ENCODE assay signal across 31 cellular contexts in genomic region chr5:91235194-91235793, GRCh38.
A peak's percentile ranks its signal among the peaks of the same experiment; 100 is the strongest.
DNase-seq lines count a peak whose midpoint lies in the region; ATAC-seq and TF ChIP-seq lines count a peak whose summit lies in the region.
"Had no signal": no experiment of that assay in that cellular context is flagged by ENCODE, and none has a peak within 500 bp of the region (broad histone marks: within the 10 kb centered on the region; RNA-seq: fewer than 3 reads in every experiment).

No MANE protein-coding gene starts in this region.

- no peaks in the 10 kb centered on the region for H3K27me3 Mint-ChIP-seq in MCF 10A (ENCODE audit: insufficient read depth, unreplicated experiment)
- H3K27me3 Mint-ChIP-seq in T-helper 17 cell: peaks cover 8% of the 10 kb centered on the region
- H3K27me3 Mint-ChIP-seq: activated naive CD8-positive, alpha-beta T cell treated with anti-CD3 and anti-CD28 coated beads, Interleukin-2, amount 50 U/mL, for 24 hours had no signal

- H3K4me3 Mint-ChIP-seq in MCF 10A (ENCODE audit: unreplicated experiment): no peak overlapping the region
- no peak overlapping the region for H3K4me3 Mint-ChIP-seq in T-helper 17 cell
- H3K4me3 Mint-ChIP-seq: activated CD4-positive, alpha-beta T cell treated with anti-CD3 and anti-CD28 coated beads for 36 hours; activated naive CD8-positive, alpha-beta T cell treated with anti-CD3 and anti-CD28 coated beads, Interleukin-2, amount 50 U/mL, for 24 hours; CD8-positive, alpha-beta T cell; natural killer cell treated with Interleukin-12 subunit alpha and Interleukin-12 subunit beta and Interleukin-15 and Interleukin-18, amount 100 ng/mL, for 72 hours; stimulated activated effector memory CD8-positive, alpha-beta T cell treated with anti-CD3 and anti-CD28 coated beads, Interleukin-12 subunit alpha, Interleukin-12 subunit beta, amount 100 ng/mL, for 72 hours; T-helper 2 cell treated with Interferon-gamma antibody and Interleukin-4, amounts not matched to agents 5 μg/mL and 100 μg/mL, for 36 hours had no signal

- H3K4me3 ChIP-seq in breast epithelium (no peak overlapping the region), fibroblast of mammary gland (ENCODE audit: control insufficient read depth, low read depth, low read length) (no peak overlapping the region), right lobe of liver (no peak overlapping the region), vagina (no peak overlapping the region)
- H3K4me3 ChIP-seq: body of pancreas, esophagus muscularis mucosa, K562, lower lobe of right lung, PC-9 had no signal

- H3K27me3 ChIP-seq in breast epithelium: no peaks in the 10 kb centered on the region
- H3K27me3 ChIP-seq in right lobe of liver: no peaks in the 10 kb centered on the region
- no peaks in the 10 kb centered on the region for H3K27me3 ChIP-seq in vagina
- H3K27me3 ChIP-seq: body of pancreas, esophagus muscularis mucosa had no signal

- H3K9me3 Mint-ChIP-seq in MCF 10A (ENCODE audit: unreplicated experiment): no peaks in the 10 kb centered on the region
- H3K9me3 Mint-ChIP-seq: activated naive CD8-positive, alpha-beta T cell treated with anti-CD3 and anti-CD28 coated beads, Interleukin-2, amount 50 U/mL, for 24 hours; CD8-positive, alpha-beta T cell; stimulated activated effector memory CD8-positive, alpha-beta T cell treated with anti-CD3 and anti-CD28 coated beads, Interleukin-12 subunit alpha, Interleukin-12 subunit beta, amount 100 ng/mL, for 72 hours had no signal

- no peak overlapping the region for H3K27ac Mint-ChIP-seq in MCF 10A (ENCODE audit: low read depth, unreplicated experiment)
- no peak overlapping the region for H3K27ac Mint-ChIP-seq in T-helper 17 cell
- H3K27ac Mint-ChIP-seq: activated CD4-positive, alpha-beta T cell treated with anti-CD3 and anti-CD28 coated beads for 36 hours; activated naive CD8-positive, alpha-beta T cell treated with anti-CD3 and anti-CD28 coated beads, Interleukin-2, amount 50 U/mL, for 24 hours; CD8-positive, alpha-beta T cell; natural killer cell treated with Interleukin-12 subunit alpha and Interleukin-12 subunit beta and Interleukin-15 and Interleukin-18, amount 100 ng/mL, for 72 hours; T-helper 2 cell treated with Interferon-gamma antibody and Interleukin-4, amounts not matched to agents 5 μg/mL and 100 μg/mL, for 36 hours had no signal

- H3K4me1 ChIP-seq in breast epithelium (no peaks in the 10 kb centered on the region), right lobe of liver (peaks cover 0 to 23% (median 2%) of the 10 kb centered on the region in 4 donors), vagina (peaks cover 8% of the 10 kb centered on the region)

- ATAC-seq in right lobe of liver (peak; percentile 68 to 87 (median 72)), HG03045 (IDR thresholded peaks at IDR 0.05; ENCODE audit: unreplicated experiment) (no peak), T-helper 17 cell (no peak)
- ATAC-seq: activated CD4-positive, alpha-beta T cell treated with anti-CD3 and anti-CD28 coated beads for 36 hours; activated naive CD8-positive, alpha-beta T cell treated with anti-CD3 and anti-CD28 coated beads, Interleukin-2, amount 50 U/mL, for 24 hours; body of pancreas; CD8-positive, alpha-beta T cell; K562; lower lobe of right lung; natural killer cell treated with Interleukin-12 subunit alpha and Interleukin-12 subunit beta and Interleukin-15 and Interleukin-18, amount 100 ng/mL, for 72 hours; stimulated activated effector memory CD8-positive, alpha-beta T cell treated with anti-CD3 and anti-CD28 coated beads, Interleukin-12 subunit alpha, Interleukin-12 subunit beta, amount 100 ng/mL, for 72 hours had no signal

- POLR2A ChIA-PET in MCF 10A (lab: Yijun Ruan, JAX) (interaction anchor here (1.4 kb wide), 1 partner anchor 10 kb away, joined by 4 read pairs; no protein-coding TSS in a partner anchor), GM10248 (lab: Yijun Ruan, JAX) (no interaction called here)

- no peaks in the 10 kb centered on the region for H3K36me3 ChIP-seq in breast epithelium
- H3K36me3 ChIP-seq in right lobe of liver: no peaks in the 10 kb centered on the region
- H3K36me3 ChIP-seq in vagina: no peaks in the 10 kb centered on the region
- H3K36me3 ChIP-seq: esophagus muscularis mucosa, lower lobe of right lung had no signal

- CTCF ChIA-PET in MCF 10A (lab: Yijun Ruan, JAX) (interaction anchor here (0.6 to 1.4 kb wide), 4 partner anchors 9 to 373 kb away, joined by 3 to 7 read pairs (median 4); no protein-coding TSS in a partner anchor), GM10248 (lab: Yijun Ruan, JAX) (interaction anchor here (1.7 kb wide), 1 partner anchor 10 kb away, joined by 3 read pairs; no protein-coding TSS in a partner anchor)

- H3K4me1 Mint-ChIP-seq in MCF 10A (ENCODE audit: insufficient read depth, unreplicated experiment) (no peaks in the 10 kb centered on the region), T-helper 17 cell (no peaks in the 10 kb centered on the region)

- DNase-seq in breast epithelium (ENCODE audit: low spot score in 2 of 2): no peak
- no peak for DNase-seq in MCF 10A (ENCODE audit: unreplicated experiment)
- peak; percentile 31 for DNase-seq in fibroblast of mammary gland (ENCODE audit: low read depth)
- no peak for DNase-seq in right lobe of liver
- no peak for DNase-seq in vagina (ENCODE audit: extremely low spot score in 2 of 2)
- DNase-seq in GM10248 (ENCODE audit: extremely low spot score): no peak
- DNase-seq in T-helper 17 cell: no peak
- DNase-seq: 8988T; activated CD4-positive, alpha-beta T cell treated with anti-CD3 and anti-CD28 coated beads for 36 hours; activated gamma-delta T cell; activated naive CD8-positive, alpha-beta T cell treated with anti-CD3 and anti-CD28 coated beads, Interleukin-2, amount 50 U/mL, for 24 hours; activated T-cell treated with anti-CD3 and anti-CD28 coated beads, Interleukin-2, amount 50 U/mL, for 1 hour; body of pancreas; CD8-positive, alpha-beta T cell; DMS153; effector CD4-positive, alpha-beta T cell; GOT3; lower lobe of right lung; NCI-H2029 treated with DMSO at 0.1 percent for 48 hours; NCI-H526; NK-92 treated with Interleukin-12 subunit alpha and Interleukin-12 subunit beta, amount 100 ng/mL, for 24 hours; PC-9; SHP77; stimulated activated CD4-positive, alpha-beta T cell treated with anti-CD3 and anti-CD28 coated beads, Interleukin-12 subunit alpha, Interleukin-12 subunit beta, amount 100 ng/mL, for 4 hours; stimulated activated CD4-positive, alpha-beta T cell treated with anti-CD3 and anti-CD28 coated beads, Interleukin-4, amount 100 ng/mL, for 24 hours had no signal

- BruUV-seq in MCF 10A (replicated peaks; lab: Mats Ljungman, UMichigan): no TSS peak

- H3K27ac ChIP-seq in breast epithelium (peak overlapping the region; percentile 11 to 60), right lobe of liver (peak overlapping the region in 2 of 3 donors; percentile 18 to 38), vagina (peak overlapping the region; percentile 65)
- H3K27ac ChIP-seq: body of pancreas, esophagus muscularis mucosa, lower lobe of right lung, PC-9 had no signal

- H3K9me3 ChIP-seq in breast epithelium (no peaks in the 10 kb centered on the region), right lobe of liver (no peaks in the 10 kb centered on the region), vagina (no peaks in the 10 kb centered on the region), T-helper 17 cell (ENCODE audit: control insufficient read depth, low read length, poor library complexity, severe bottlenecking) (no peaks in the 10 kb centered on the region)
- H3K9me3 ChIP-seq: body of pancreas, esophagus muscularis mucosa, lower lobe of right lung had no signal

- intact Hi-C loops in breast epithelium (cut with DNase I; ENCODE audit: low total_unique reads) (no loop called here), MCF 10A (cut with micrococcal nuclease) (no loop called here), right lobe of liver (cut with DNase I) (no loop called here), vagina (cut with DNase I) (no loop called here)

- H3K36me3 Mint-ChIP-seq in MCF 10A (ENCODE audit: insufficient read depth, unreplicated experiment) (no peaks in the 10 kb centered on the region), T-helper 17 cell (ENCODE audit: low read depth) (peaks cover 4% of the 10 kb centered on the region)
- H3K36me3 Mint-ChIP-seq: CD8-positive, alpha-beta T cell; stimulated activated effector memory CD8-positive, alpha-beta T cell treated with anti-CD3 and anti-CD28 coated beads, Interleukin-12 subunit alpha, Interleukin-12 subunit beta, amount 100 ng/mL, for 72 hours had no signal

- TF ChIP-seq CTCF in breast epithelium (IDR thresholded peaks at IDR 0.05): no peak
- TF ChIP-seq CTCF in MCF 10A (IDR thresholded peaks at IDR 0.05; ENCODE audit: unreplicated experiment): no peak
- TF ChIP-seq CTCF in fibroblast of mammary gland (conservative IDR thresholded peaks at IDR 0.05; ENCODE audit: control insufficient read depth, insufficient read depth, low read depth, low read length): no peak
- TF ChIP-seq CTCF in right lobe of liver (IDR thresholded peaks at IDR 0.05): no peak
- no peak for TF ChIP-seq CTCF in vagina (IDR thresholded peaks at IDR 0.05)
- no peak for TF ChIP-seq CTCF in GM10248 (IDR thresholded peaks at IDR 0.05; ENCODE audit: control extremely low read depth, extremely low read depth, low read depth, missing control alignments)

- WGBS in right lobe of liver (ENCODE audit: insufficient coverage, low coverage, low lambda C conversion rate, missing lambda C conversion rate): 37% methylated on average over 4 of the region's 4 CpGs

- TF ChIP-seq POLR2A in breast epithelium (IDR thresholded peaks at IDR 0.05): no peak
- TF ChIP-seq POLR2A in right lobe of liver (IDR thresholded peaks at IDR 0.05): no peak
- TF ChIP-seq POLR2A in vagina (IDR thresholded peaks at IDR 0.05): no peak

Comparison
In these comparisons a context has a peak if more than half of its experiments do, and no peak if none do; other contexts are left out.
1. ATAC-seq: peak in right lobe of liver (4 of 4); none in HG03045 (single experiment) and T-helper 17 cell (single experiment).
2. Peak in every context shown above with its lines, with median percentiles within 50 percentile points of each other: H3K27ac ChIP-seq.